ENCODE assay signal across 11 cellular contexts in genomic region chr10:73859441-73860049, GRCh38. TPM values are rescaled to one million over a fixed set of nuclear protein-coding genes. Genes with fewer than 3 reads are reported as not detected.
DNase-seq lines count a peak whose midpoint lies in the region; ATAC-seq and TF ChIP-seq lines count a peak whose summit lies in the region.
"Had no signal": no experiment of that assay in that cellular context is flagged by ENCODE, and none has a peak within 500 bp of the region (broad histone marks: within the 10 kb centered on the region; RNA-seq: fewer than 3 reads in every experiment).

No MANE protein-coding gene starts in this region.

- intact Hi-C loops in activated naive CD4-positive, alpha-beta T cell treated with anti-CD3 and anti-CD28 coated beads for 36 hours (cut with micrococcal nuclease): no loop called here
- intact Hi-C loops in tibial artery (cut with DNase I; ENCODE audit: low total_unique reads) (no loop called here), heart left ventricle (cut with DNase I) (no loop called here)

- no peaks in the 10 kb centered on the region for H3K27me3 ChIP-seq in tibial artery
- H3K27me3 ChIP-seq in heart left ventricle: no peaks in the 10 kb centered on the region

- H3K4me3 ChIP-seq in tibial artery: no peak overlapping the region
- no peak overlapping the region for H3K4me3 ChIP-seq in heart left ventricle

- WGBS in heart left ventricle, 4 donors: 89 to 94% (median 90%) methylated on average over 10 of the region's 10 CpGs

- H3K27ac Mint-ChIP-seq in activated naive CD4-positive, alpha-beta T cell treated with anti-CD3 and anti-CD28 coated beads for 36 hours: peak overlapping the region; percentile 33
- peak overlapping the region in 2 of 6 donors; percentile 23 to 59 for H3K27ac Mint-ChIP-seq in immature natural killer cell
- H3K27ac Mint-ChIP-seq: dendritic cell treated with granulocyte-macrophage colony-stimulating factor and Interleukin-4, amounts not matched to agents 40 ng/mL and 50 ng/mL, for 4 days had no signal

- peaks cover 4 to 58% (median 25%) of the 10 kb centered on the region in 3 donors for H3K36me3 ChIP-seq in tibial artery
- H3K36me3 ChIP-seq in heart left ventricle: peaks cover 0 to 62% (median 33%) of the 10 kb centered on the region in 9 donors

- no peak overlapping the region for H3K4me3 Mint-ChIP-seq in activated naive CD4-positive, alpha-beta T cell treated with anti-CD3 and anti-CD28 coated beads for 36 hours
- H3K4me3 Mint-ChIP-seq in immature natural killer cell: no peak overlapping the region
- H3K4me3 Mint-ChIP-seq: dendritic cell treated with granulocyte-macrophage colony-stimulating factor and Interleukin-4, amounts not matched to agents 40 ng/mL and 50 ng/mL, for 4 days had no signal

- DNase-seq in activated naive CD4-positive, alpha-beta T cell treated with anti-CD3 and anti-CD28 coated beads for 36 hours: peak; percentile 45
- no peak for DNase-seq in activated naive CD4-positive, alpha-beta T cell (lab: John Stamatoyannopoulos, UW)
- DNase-seq in activated T-helper 1 cell treated with Interleukin-2 at 50 U/mL for 16 hours (ENCODE audit: low read depth) (peak; percentile 28), immature natural killer cell (peak; percentile 21 to 38 (median 29)), tibial artery (no peak), heart left ventricle (no peak), SW480 (ENCODE audit: low spot score) (no peak), GDM1 (lab: John Stamatoyannopoulos, UW) (no peak)
- DNase-seq: mammary epithelial cell, NCI-H187 had no signal

- ATAC-seq in heart left ventricle: no peak

- no peaks in the 10 kb centered on the region for H3K27me3 Mint-ChIP-seq in activated naive CD4-positive, alpha-beta T cell treated with anti-CD3 and anti-CD28 coated beads for 36 hours (ENCODE audit: low read depth)
- H3K27me3 Mint-ChIP-seq in immature natural killer cell (ENCODE audit: low read depth in 3 of 3): peaks cover 1 to 5% (median 4%) of the 10 kb centered on the region in 3 donors
- H3K27me3 Mint-ChIP-seq: dendritic cell treated with granulocyte-macrophage colony-stimulating factor and Interleukin-4, amounts not matched to agents 40 ng/mL and 50 ng/mL, for 4 days had no signal

- H3K9me3 ChIP-seq in tibial artery: no peaks in the 10 kb centered on the region
- H3K9me3 ChIP-seq in heart left ventricle: no peaks in the 10 kb centered on the region

- peaks cover 66% of the 10 kb centered on the region for H3K4me1 Mint-ChIP-seq in activated naive CD4-positive, alpha-beta T cell treated with anti-CD3 and anti-CD28 coated beads for 36 hours (ENCODE audit: low read depth)
- peaks cover 51 to 55% of the 10 kb centered on the region in 2 donors for H3K4me1 Mint-ChIP-seq in immature natural killer cell

- no peaks in the 10 kb centered on the region for H3K9me3 Mint-ChIP-seq in activated naive CD4-positive, alpha-beta T cell treated with anti-CD3 and anti-CD28 coated beads for 36 hours
- H3K9me3 Mint-ChIP-seq in immature natural killer cell: no peaks in the 10 kb centered on the region
- H3K9me3 Mint-ChIP-seq: dendritic cell treated with granulocyte-macrophage colony-stimulating factor and Interleukin-4, amounts not matched to agents 40 ng/mL and 50 ng/mL, for 4 days had no signal

- H3K27ac ChIP-seq in tibial artery: peak overlapping the region; percentile 86 to 88
- peak overlapping the region in 1 of 12 donors; percentile 88 for H3K27ac ChIP-seq in heart left ventricle

- H3K36me3 Mint-ChIP-seq in activated naive CD4-positive, alpha-beta T cell treated with anti-CD3 and anti-CD28 coated beads for 36 hours (ENCODE audit: low read depth): peaks cover 10% of the 10 kb centered on the region
- peaks cover 6 to 52% (median 13%) of the 10 kb centered on the region in 3 donors for H3K36me3 Mint-ChIP-seq in immature natural killer cell

- no peak for TF ChIP-seq POLR2A in heart left ventricle (IDR thresholded peaks at IDR 0.05)

- CTCF ChIA-PET in activated naive CD4-positive, alpha-beta T cell treated with anti-CD3 and anti-CD28 coated beads for 36 hours (lab: Charles Lee): interaction anchor here (0.8 to 12.5 kb wide), 6 partner anchors 10 to 81 kb away, joined by 3 to 164 read pairs (median 4); partner anchors contain the start of gene CAMK2G

- H3K4me1 ChIP-seq in tibial artery (peaks cover 6 to 100% (median 90%) of the 10 kb centered on the region in 4 donors), heart left ventricle (peaks cover 0 to 36% (median 0%) of the 10 kb centered on the region in 12 donors)

- TF ChIP-seq CTCF in tibial artery (IDR thresholded peaks at IDR 0.05): no peak
- no peak for TF ChIP-seq CTCF in heart left ventricle (IDR thresholded peaks at IDR 0.05)

RNA-seq across cellular contexts. Expression of gene CAMK2G, which starts 14.8 kb away (rescaled TPM):
- total RNA-seq in activated naive CD4-positive, alpha-beta T cell treated with anti-CD3 and anti-CD28 coated beads for 36 hours: 10 to 100 TPM; 22.9 to 26.3 TPM
- polyA plus RNA-seq in immature natural killer cell (1 to 10 TPM; 4.8 to 5.8 (median 5.0) TPM), heart left ventricle (10 to 100 TPM in 1 of 2 donors, 1 to 10 TPM in 1; 8.0 to 11.3 TPM)
- 10 to 100 TPM; 10.4 to 18.6 (median 14.7) TPM for total RNA-seq in heart left ventricle

RNA-seq across cellular contexts. Expression of gene NDST2, which starts 48.1 kb away (rescaled TPM):
- total RNA-seq in activated naive CD4-positive, alpha-beta T cell treated with anti-CD3 and anti-CD28 coated beads for 36 hours: 100 to 1,000 TPM; 102 to 127 TPM
- polyA plus RNA-seq in immature natural killer cell (10 to 100 TPM; 10.6 to 29.9 (median 10.7) TPM), heart left ventricle (1 to 10 TPM; 8.3 to 9.4 TPM)
- 10 to 100 TPM in 6 of 9 donors, 1 to 10 TPM in 3; 5.8 to 32.3 (median 12.3) TPM for total RNA-seq in heart left ventricle

RNA-seq across cellular contexts. Expression of gene PLAU, which starts 51.4 kb away (rescaled TPM):
- under 1 TPM; 0.26 to 0.27 TPM for total RNA-seq in activated naive CD4-positive, alpha-beta T cell treated with anti-CD3 and anti-CD28 coated beads for 36 hours
- under 1 TPM in 1 of 3 donors, not detected in 2; 0.08 TPM for polyA plus RNA-seq in immature natural killer cell
- total RNA-seq in heart left ventricle: 10 to 100 TPM in 5 of 9 donors, 1 to 10 TPM in 4; 7.8 to 68.1 (median 10.3) TPM
- 10 to 100 TPM in 1 of 2 donors, 1 to 10 TPM in 1; 3.3 to 11.8 TPM for polyA plus RNA-seq in heart left ventricle

Comparison
In these comparisons a context has a peak if more than half of its experiments do, and no peak if none do; other contexts are left out.
1. DNase-seq: peak in activated naive CD4-positive, alpha-beta T cell treated with anti-CD3 and anti-CD28 coated beads for 36 hours (single experiment), activated T-helper 1 cell treated with Interleukin-2 at 50 U/mL for 16 hours (single experiment) and immature natural killer cell (3 of 3); none in activated naive CD4-positive, alpha-beta T cell (0 of 4), tibial artery (0 of 2), heart left ventricle (0 of 5), SW480 (single experiment) and GDM1 (single experiment).
2. RNA of gene PLAU, which starts 51.4 kb away (total RNA-seq): 7.8 to 68.1 TPM in heart left ventricle; 0.26 to 0.27 TPM in activated naive CD4-positive, alpha-beta T cell treated with anti-CD3 and anti-CD28 coated beads for 36 hours; every median in the first group is over 4 times any median in the second.